Comparison of ENCODE assay signal across 1 cellular context in the genomic region with DNA sequence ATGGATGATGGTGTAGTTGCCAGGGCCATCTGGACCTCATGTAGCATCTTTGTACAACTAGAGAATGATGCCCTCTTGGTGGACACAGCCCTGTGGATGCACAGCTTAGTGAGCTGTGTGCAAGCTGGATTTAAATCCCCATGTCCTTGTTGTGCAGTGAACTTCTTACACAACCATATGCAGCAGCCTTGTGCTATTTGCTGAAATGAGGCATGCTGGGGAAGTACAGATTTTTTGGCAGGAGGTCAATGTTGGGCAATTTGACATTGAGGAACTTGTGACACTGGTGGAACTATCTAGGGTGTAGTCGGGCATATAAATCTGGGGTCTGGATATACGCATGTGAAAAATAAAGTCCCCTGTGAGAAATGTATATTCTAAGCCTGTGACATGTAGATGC.
TF ChIP-seq lines count a peak whose summit lies in the region.

No MANE protein-coding gene starts in this region.

TF ChIP-seq in SK-N-SH treated with all-trans-retinoic acid at 6 μM for 48 hours, 23 proteins besides CTCF, POLR2A, EP300 and RAD21 (continued from another document):
- TF ChIP-seq, protein P1, sequence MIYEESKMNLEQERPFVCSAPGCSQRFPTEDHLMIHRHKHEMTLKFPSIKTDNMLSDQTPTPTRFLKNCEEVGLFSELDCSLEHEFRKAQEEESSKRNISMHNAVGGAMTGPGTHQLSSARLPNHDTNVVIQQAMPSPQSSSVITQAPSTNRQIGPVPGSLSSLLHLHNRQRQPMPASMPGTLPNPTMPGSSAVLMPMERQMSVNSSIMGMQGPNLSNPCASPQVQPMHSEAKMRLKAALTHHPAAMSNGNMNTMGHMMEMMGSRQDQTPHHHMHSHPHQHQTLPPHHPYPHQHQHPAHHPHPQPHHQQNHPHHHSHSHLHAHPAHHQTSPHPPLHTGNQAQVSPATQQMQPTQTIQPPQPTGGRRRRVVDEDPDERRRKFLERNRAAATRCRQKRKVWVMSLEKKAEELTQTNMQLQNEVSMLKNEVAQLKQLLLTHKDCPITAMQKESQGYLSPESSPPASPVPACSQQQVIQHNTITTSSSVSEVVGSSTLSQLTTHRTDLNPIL (CRISPR knock-in tag; IDR thresholded peaks at IDR 0.05; ENCODE audit: low read depth), result no peak
- TF ChIP-seq PPARA (CRISPR knock-in tag; IDR thresholded peaks at IDR 0.05; ENCODE audit: borderline replicate concordance) (no peak), TCF4 (CRISPR knock-in tag; IDR thresholded peaks at IDR 0.05; ENCODE audit: borderline replicate concordance) (no peak), ZNF70 (CRISPR knock-in tag; IDR thresholded peaks at IDR 0.05) (no peak), ESRRG (CRISPR knock-in tag; IDR thresholded peaks at IDR 0.05) (no peak), ZFP3 (CRISPR knock-in tag; IDR thresholded peaks at IDR 0.05) (no peak), TOX (CRISPR knock-in tag; IDR thresholded peaks at IDR 0.05; ENCODE audit: borderline replicate concordance) (no peak), ZNF565 (CRISPR knock-in tag; conservative IDR thresholded peaks at IDR 0.05; ENCODE audit: low read depth) (no peak), CSDC2 (CRISPR knock-in tag; IDR thresholded peaks at IDR 0.05) (no peak), ARNTL (CRISPR knock-in tag; IDR thresholded peaks at IDR 0.05; ENCODE audit: borderline replicate concordance, low read depth) (no peak), ZNF8 (CRISPR knock-in tag; IDR thresholded peaks at IDR 0.05) (no peak)
- TF ChIP-seq, protein P2, sequence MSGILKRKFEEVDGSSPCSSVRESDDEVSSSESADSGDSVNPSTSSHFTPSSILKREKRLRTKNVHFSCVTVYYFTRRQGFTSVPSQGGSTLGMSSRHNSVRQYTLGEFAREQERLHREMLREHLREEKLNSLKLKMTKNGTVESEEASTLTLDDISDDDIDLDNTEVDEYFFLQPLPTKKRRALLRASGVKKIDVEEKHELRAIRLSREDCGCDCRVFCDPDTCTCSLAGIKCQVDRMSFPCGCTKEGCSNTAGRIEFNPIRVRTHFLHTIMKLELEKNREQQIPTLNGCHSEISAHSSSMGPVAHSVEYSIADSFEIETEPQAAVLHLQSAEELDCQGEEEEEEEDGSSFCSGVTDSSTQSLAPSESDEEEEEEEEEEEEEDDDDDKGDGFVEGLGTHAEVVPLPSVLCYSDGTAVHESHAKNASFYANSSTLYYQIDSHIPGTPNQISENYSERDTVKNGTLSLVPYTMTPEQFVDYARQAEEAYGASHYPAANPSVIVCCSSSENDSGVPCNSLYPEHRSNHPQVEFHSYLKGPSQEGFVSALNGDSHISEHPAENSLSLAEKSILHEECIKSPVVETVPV (CRISPR knock-in tag; IDR thresholded peaks at IDR 0.05), result no peak
